1 cellular context compared by ENCODE assay signal in the genomic region with DNA sequence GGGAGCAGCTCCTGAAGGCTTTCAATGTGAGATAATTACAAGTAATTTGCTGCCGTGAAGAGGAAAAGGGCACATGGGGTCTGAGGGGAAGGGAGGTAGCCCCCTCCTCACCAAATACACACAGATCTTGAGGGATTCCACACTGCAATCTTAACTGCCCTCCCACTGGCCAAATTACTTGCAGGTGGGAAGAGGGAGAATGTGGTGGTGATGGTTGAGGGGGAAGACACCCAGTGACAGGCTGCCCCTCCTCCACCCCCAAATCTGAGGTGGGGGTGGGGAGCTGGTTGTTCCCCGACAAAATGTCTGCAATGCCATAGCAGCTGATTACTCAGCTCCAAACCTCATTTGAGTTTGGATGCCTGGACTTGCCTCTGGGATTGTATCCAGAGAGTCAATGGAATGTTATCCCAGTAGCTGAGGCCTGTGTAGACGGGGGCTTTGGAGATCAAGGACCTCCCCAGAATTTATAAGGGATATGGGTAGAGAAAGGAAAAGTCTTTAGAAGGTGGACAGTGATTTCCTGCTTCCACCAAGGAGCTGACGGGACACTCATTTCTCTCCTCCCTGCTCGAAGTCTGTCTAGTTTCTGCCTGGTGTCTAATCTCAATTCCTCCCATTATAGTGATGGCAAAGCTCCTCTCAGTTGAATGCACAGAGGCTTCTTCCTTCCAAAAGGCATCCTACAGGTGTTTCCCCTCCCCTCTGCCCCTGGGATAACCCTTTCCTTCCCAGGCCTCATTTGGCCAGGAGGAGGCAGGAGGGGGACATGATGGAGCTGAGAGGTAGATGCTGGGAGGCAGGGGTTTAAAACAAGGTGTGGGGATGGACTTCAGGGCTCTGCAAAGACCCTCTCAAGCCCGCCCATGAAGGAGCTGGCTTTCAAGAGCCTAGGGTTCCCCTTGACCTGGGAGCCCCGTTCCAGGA.
TF ChIP-seq lines count a peak whose summit lies in the region.

No MANE protein-coding gene starts in this region.

TF ChIP-seq in IMR-90, 13 proteins besides CTCF, POLR2A, EP300 and RAD21:
- TF ChIP-seq FOS (IDR thresholded peaks at IDR 0.05; ENCODE audit: low read depth, low read length) (no peak), MXI1 (IDR thresholded peaks at IDR 0.05; ENCODE audit: borderline replicate concordance, low read depth, low read length) (no peak), RCOR1 (IDR thresholded peaks at IDR 0.05; ENCODE audit: insufficient replicate concordance, low read length) (no peak), CEBPB (IDR thresholded peaks at IDR 0.05; ENCODE audit: low read depth, low read length) (no peak), BHLHE40 (IDR thresholded peaks at IDR 0.05; ENCODE audit: low read depth, low read length) (no peak), RFX5 (IDR thresholded peaks at IDR 0.05; ENCODE audit: low read depth, low read length) (no peak), NFE2L2 (IDR thresholded peaks at IDR 0.05; ENCODE audit: low read depth, low read length) (no peak), MAZ (IDR thresholded peaks at IDR 0.05; ENCODE audit: borderline replicate concordance, low read depth, low read length) (no peak), CHD1 (IDR thresholded peaks at IDR 0.05; ENCODE audit: low read depth, low read length) (no peak), SMC3 (IDR thresholded peaks at IDR 0.05; ENCODE audit: low read depth, low read length) (no peak), MAFK (IDR thresholded peaks at IDR 0.05; ENCODE audit: low read depth, low read length) (no peak)
- TF ChIP-seq, protein P1, sequence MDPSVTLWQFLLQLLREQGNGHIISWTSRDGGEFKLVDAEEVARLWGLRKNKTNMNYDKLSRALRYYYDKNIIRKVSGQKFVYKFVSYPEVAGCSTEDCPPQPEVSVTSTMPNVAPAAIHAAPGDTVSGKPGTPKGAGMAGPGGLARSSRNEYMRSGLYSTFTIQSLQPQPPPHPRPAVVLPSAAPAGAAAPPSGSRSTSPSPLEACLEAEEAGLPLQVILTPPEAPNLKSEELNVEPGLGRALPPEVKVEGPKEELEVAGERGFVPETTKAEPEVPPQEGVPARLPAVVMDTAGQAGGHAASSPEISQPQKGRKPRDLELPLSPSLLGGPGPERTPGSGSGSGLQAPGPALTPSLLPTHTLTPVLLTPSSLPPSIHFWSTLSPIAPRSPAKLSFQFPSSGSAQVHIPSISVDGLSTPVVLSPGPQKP (IDR thresholded peaks at IDR 0.05; ENCODE audit: borderline replicate concordance, low read depth, low read length): no peak
- TF ChIP-seq, protein P2, sequence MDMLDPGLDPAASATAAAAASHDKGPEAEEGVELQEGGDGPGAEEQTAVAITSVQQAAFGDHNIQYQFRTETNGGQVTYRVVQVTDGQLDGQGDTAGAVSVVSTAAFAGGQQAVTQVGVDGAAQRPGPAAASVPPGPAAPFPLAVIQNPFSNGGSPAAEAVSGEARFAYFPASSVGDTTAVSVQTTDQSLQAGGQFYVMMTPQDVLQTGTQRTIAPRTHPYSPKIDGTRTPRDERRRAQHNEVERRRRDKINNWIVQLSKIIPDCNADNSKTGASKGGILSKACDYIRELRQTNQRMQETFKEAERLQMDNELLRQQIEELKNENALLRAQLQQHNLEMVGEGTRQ (IDR thresholded peaks at IDR 0.05; ENCODE audit: low read depth, low read length): no peak
